Comparison of ENCODE assay signal across 9 cellular contexts in genomic region chrX:49919617-49920016, GRCh38. TPM values are rescaled to one million over a fixed set of nuclear protein-coding genes. Genes with fewer than 3 reads are reported as not detected.
DNase-seq lines count a peak whose midpoint lies in the region; ATAC-seq, FAIRE-seq and TF ChIP-seq lines count a peak whose summit lies in the region.
"Had no signal": no experiment of that assay in that cellular context is flagged by ENCODE, and none has a peak within 500 bp of the region (broad histone marks: within the 10 kb centered on the region; RNA-seq: fewer than 3 reads in every experiment).

No MANE protein-coding gene starts in this region.

- no peak overlapping the region for H3K4me3 Mint-ChIP-seq in MCF 10A (ENCODE audit: unreplicated experiment)
- H3K4me3 Mint-ChIP-seq in type B pancreatic cell, result no peak overlapping the region
- H3K4me3 Mint-ChIP-seq: stimulated activated effector memory CD8-positive, alpha-beta T cell treated with anti-CD3 and anti-CD28 coated beads, Interleukin-12 subunit alpha, Interleukin-12 subunit beta, amount 100 ng/mL, for 72 hours had no signal

- peak; percentile 81 for TF ChIP-seq CTCF in 22Rv1 (IDR thresholded peaks at IDR 0.05)
- peak; percentile 85 for TF ChIP-seq CTCF in MCF 10A (IDR thresholded peaks at IDR 0.05; ENCODE audit: unreplicated experiment)
- peak; percentile 64 for TF ChIP-seq CTCF in HepG2 (CRISPR knock-in tag; IDR thresholded peaks at IDR 0.05)
- peak; percentile 84 for TF ChIP-seq CTCF in type B pancreatic cell (conservative IDR thresholded peaks at IDR 0.05)

- H3K9ac ChIP-seq in NT2/D1 (ENCODE audit: insufficient read length, low read depth) (no peak overlapping the region), HepG2 (ENCODE audit: insufficient read depth, low read depth, low read length) (no peak overlapping the region)

- in situ Hi-C loops in HepG2 (cut with HindIII; ENCODE audit: extremely low pct_ligation_motif_present, low pct_unique_long_range_greater_than_20kb), result loop anchor here (5.0 to 25.0 kb wide), 3 partner anchors 157 to 668 kb away; no protein-coding TSS in a partner anchor

- H3K36me3 ChIP-seq in NT2/D1 (ENCODE audit: insufficient read depth, insufficient read length, low read length), result no peaks in the 10 kb centered on the region
- no peaks in the 10 kb centered on the region for H3K36me3 ChIP-seq in HepG2 (replicated peaks in 1 of 2; ENCODE audit: control insufficient read depth in 1 of 2, insufficient read depth in 2 of 2, low read length in 2 of 2)

- peak; percentile 35 for DNase-seq in ELR (ENCODE audit: low read depth)
- DNase-seq in NT2/D1 (ENCODE audit: low read depth, low spot score), result peak; percentile 13
- DNase-seq in MCF 10A (ENCODE audit: unreplicated experiment), result peak; percentile 44
- peak; percentile 9 for DNase-seq in HepG2 (ENCODE audit: low spot score)
- DNase-seq in type B pancreatic cell (ENCODE audit: extremely low spot score, unreplicated experiment), result no peak
- no peak for DNase-seq in islet precursor cell

- intact Hi-C loops in MCF 10A (cut with micrococcal nuclease), result loop anchor here (1.0 to 10.0 kb wide), 3 partner anchors 37 to 775 kb away; no protein-coding TSS in a partner anchor
- intact Hi-C loops in HepG2 (cut with micrococcal nuclease; ENCODE audit: unreplicated experiment), result loop anchor here (5.0 kb wide), 2 partner anchors 148 to 283 kb away; partner anchors contain the start of genes AKAP4 and CCNB3

- WGBS in HepG2 (ENCODE audit: low lambda C conversion rate), result 22% methylated on average over 8 of the region's 8 CpGs

- no peaks in the 10 kb centered on the region for H3K9me3 ChIP-seq in NT2/D1 (ENCODE audit: insufficient read depth, low read length)
- H3K9me3 ChIP-seq in HepG2 (ENCODE audit: low read length), result no peaks in the 10 kb centered on the region

- H3K27ac ChIP-seq in 22Rv1 (no peak overlapping the region), HepG2 (ENCODE audit: extremely low read length, insufficient read depth, low read length) (no peak overlapping the region)

- POLR2A ChIA-PET in MCF 10A (lab: Yijun Ruan, JAX) (no interaction called here), HepG2 (lab: Yijun Ruan, JAX) (no interaction called here)

- H3K4me1 ChIP-seq in NT2/D1 (ENCODE audit: insufficient read depth, insufficient read length) (no peaks in the 10 kb centered on the region), HepG2 (ENCODE audit: insufficient read depth, low read length) (peaks cover 37% of the 10 kb centered on the region)

- H3K4me2 ChIP-seq in HepG2 (ENCODE audit: low read depth, low read length), result peak overlapping the region; percentile 45

- ATAC-seq in HepG2 (no peak), GM21515 (IDR thresholded peaks at IDR 0.05; ENCODE audit: unreplicated experiment) (no peak)
- ATAC-seq: stimulated activated effector memory CD8-positive, alpha-beta T cell treated with anti-CD3 and anti-CD28 coated beads, Interleukin-12 subunit alpha, Interleukin-12 subunit beta, amount 100 ng/mL, for 72 hours had no signal

- H2AFZ ChIP-seq in HepG2 (ENCODE audit: low read length), result no peak overlapping the region

- no peak for TF ChIP-seq POLR2A in HepG2 (IDR thresholded peaks at IDR 0.05; ENCODE audit: insufficient read depth in 1 of 2, low read depth in 2 of 2, low read length in 2 of 2)

- no peak overlapping the region for H3K27ac Mint-ChIP-seq in MCF 10A (ENCODE audit: low read depth, unreplicated experiment)
- no peak overlapping the region for H3K27ac Mint-ChIP-seq in type B pancreatic cell
- H3K27ac Mint-ChIP-seq: stimulated activated effector memory CD8-positive, alpha-beta T cell treated with anti-CD3 and anti-CD28 coated beads, Interleukin-12 subunit alpha, Interleukin-12 subunit beta, amount 100 ng/mL, for 72 hours had no signal

- CTCF ChIA-PET in MCF 10A (lab: Yijun Ruan, JAX), result interaction anchor here (0.6 to 4.9 kb wide), 23 partner anchors 9 to 734 kb away, joined by 3 to 38 read pairs (median 4); partner anchors contain the start of gene USP27X
- CTCF ChIA-PET in HepG2 (lab: Yijun Ruan, JAX; ENCODE audit: low intra/inter-chr PET ratio, low total read pairs), result interaction anchor here (1.4 kb wide), 1 partner anchor 79 kb away, joined by 7 read pairs; no protein-coding TSS in a partner anchor

- H3K36me3 Mint-ChIP-seq in MCF 10A (ENCODE audit: insufficient read depth, unreplicated experiment) (no peaks in the 10 kb centered on the region), type B pancreatic cell (no peaks in the 10 kb centered on the region)
- H3K36me3 Mint-ChIP-seq: stimulated activated effector memory CD8-positive, alpha-beta T cell treated with anti-CD3 and anti-CD28 coated beads, Interleukin-12 subunit alpha, Interleukin-12 subunit beta, amount 100 ng/mL, for 72 hours had no signal

- TF ChIP-seq RAD21 in HepG2 (CRISPR knock-in tag; IDR thresholded peaks at IDR 0.05), result peak; percentile 27; the same call in 1 of the 2 replicates

- peak; percentile 48 for FAIRE-seq in HepG2 (lab: Jason Lieb, UNC)

- no peak for TF ChIP-seq EP300 in HepG2 (IDR thresholded peaks at IDR 0.05; ENCODE audit: low read depth in 2 of 2, low read length in 2 of 2)
- TF ChIP-seq EP300 in HepG2 (CRISPR knock-in tag; IDR thresholded peaks at IDR 0.05; ENCODE audit: borderline replicate concordance), result no peak

- H3K4me3 ChIP-seq in NT2/D1 (ENCODE audit: insufficient read length, low read depth), result no peak overlapping the region
- H3K4me3 ChIP-seq in HepG2 (replicated peaks in 1 of 3; ENCODE audit: insufficient read depth in 1 of 3, low read depth in 2 of 3, low read length in 3 of 3), result no peak overlapping the region

- peaks cover 5% of the 10 kb centered on the region for H3K27me3 Mint-ChIP-seq in MCF 10A (ENCODE audit: insufficient read depth, unreplicated experiment)
- no peaks in the 10 kb centered on the region for H3K27me3 Mint-ChIP-seq in type B pancreatic cell

- no peaks in the 10 kb centered on the region for H3K79me2 ChIP-seq in HepG2 (ENCODE audit: insufficient read depth, low read length)

- H3K9me3 Mint-ChIP-seq in MCF 10A (ENCODE audit: unreplicated experiment) (no peaks in the 10 kb centered on the region), type B pancreatic cell (no peaks in the 10 kb centered on the region)
- H3K9me3 Mint-ChIP-seq: stimulated activated effector memory CD8-positive, alpha-beta T cell treated with anti-CD3 and anti-CD28 coated beads, Interleukin-12 subunit alpha, Interleukin-12 subunit beta, amount 100 ng/mL, for 72 hours had no signal

- H3K27me3 ChIP-seq in NT2/D1 (ENCODE audit: insufficient read depth, insufficient read length) (peaks cover 3% of the 10 kb centered on the region), HepG2 (ENCODE audit: control insufficient read depth in 1 of 2, insufficient read depth in 2 of 2, low read length in 2 of 2) (no peaks in the 10 kb centered on the region)

- no TSS peak for BruUV-seq in MCF 10A (replicated peaks; lab: Mats Ljungman, UMichigan)
- BruUV-seq in HepG2 (replicated peaks; lab: Mats Ljungman, UMichigan), result no TSS peak

- no peaks in the 10 kb centered on the region for H3K4me1 Mint-ChIP-seq in MCF 10A (ENCODE audit: insufficient read depth, unreplicated experiment)
- H3K4me1 Mint-ChIP-seq in type B pancreatic cell (ENCODE audit: unreplicated experiment), result no peaks in the 10 kb centered on the region
- H3K4me1 Mint-ChIP-seq: stimulated activated effector memory CD8-positive, alpha-beta T cell treated with anti-CD3 and anti-CD28 coated beads, Interleukin-12 subunit alpha, Interleukin-12 subunit beta, amount 100 ng/mL, for 72 hours had no signal

- no peaks in the 10 kb centered on the region for H4K20me1 ChIP-seq in HepG2 (ENCODE audit: insufficient read depth, low read length)

RNA-seq across cellular contexts. Expression of gene CLCN5, which starts 2.8 kb away (rescaled TPM):
- total RNA-seq in MCF 10A (2022), result 4.9 and 6.7 TPM in 2 replicates
- 21.4 and 27.3 TPM in 2 replicates for total RNA-seq in HepG2 (2016; rRNA removed; fragmentation: Illumina TruSeq; extraction: Trizol)
- total RNA-seq in HepG2 (2016; cell fraction: cytosol; rRNA removed; fragmentation: Illumina TruSeq; extraction: Trizol; ENCODE audit: low read depth), result 1.1 and 1.6 TPM in 2 replicates
- 20.6 and 23.2 TPM in 2 replicates for total RNA-seq in HepG2 (2016; cell fraction: insoluble cytoplasmic fraction; rRNA removed; fragmentation: Illumina TruSeq; extraction: Trizol)
- total RNA-seq in HepG2 (2016; cell fraction: membrane; rRNA removed; fragmentation: Illumina TruSeq; extraction: Trizol), result 5.2 and 5.6 TPM in 2 replicates
- 35.7 and 36.1 TPM in 2 replicates for total RNA-seq in HepG2 (2016; cell fraction: nucleus; rRNA removed; fragmentation: Illumina TruSeq; extraction: Trizol)
- polyA plus RNA-seq in HepG2 (2011; rRNA removed), result 6.6 and 7.8 TPM in 2 replicates
- 5.4 and 7.7 TPM in 2 replicates for polyA plus RNA-seq in HepG2 (2011; cell fraction: cytosol; rRNA removed)
- 4.9 and 5.4 TPM in 2 replicates for polyA plus RNA-seq in HepG2 (2011; cell fraction: nucleus; rRNA removed)
- 6.8 and 10.6 TPM in 2 replicates for polyA plus RNA-seq in HepG2 (2012)
- 0.44 and 0.86 TPM in 2 replicates for polyA plus RNA-seq in HepG2 (2016; cell fraction: cytosol; fragmentation: Illumina TruSeq; extraction: Trizol; ENCODE audit: low read depth)
- polyA plus RNA-seq in HepG2 (2016; cell fraction: insoluble cytoplasmic fraction; fragmentation: Illumina TruSeq; extraction: Trizol; ENCODE audit: low read depth), result 6.9 TPM in 2 replicates
- 0.86 and 1.1 TPM in 2 replicates for polyA plus RNA-seq in HepG2 (2016; cell fraction: membrane; fragmentation: Illumina TruSeq; extraction: Trizol; ENCODE audit: low read depth)
- polyA plus RNA-seq in HepG2 (2016; cell fraction: nucleus; fragmentation: Illumina TruSeq; extraction: Trizol; ENCODE audit: insufficient read depth, low read depth), result 17.4 and 20.1 TPM in 2 replicates
- polyA minus RNA-seq in HepG2 (2011; rRNA and poly(A)+ RNA removed; ENCODE audit: low replicate concordance), result 15.8 and 46.6 TPM in 2 replicates
- polyA minus RNA-seq in HepG2 (2011; cell fraction: cytosol; rRNA and poly(A)+ RNA removed), result 24.0 and 27.5 TPM in 2 replicates
- 15.6 and 23.0 TPM in 2 replicates for polyA minus RNA-seq in HepG2 (2011; cell fraction: nucleus; rRNA and poly(A)+ RNA removed)
- total RNA-seq in type B pancreatic cell (ENCODE audit: low replicate concordance), result 21.8 and 36.4 TPM in 2 replicates

RNA-seq across cellular contexts. Expression of gene USP27X, which starts 40.3 kb away (rescaled TPM):
- total RNA-seq in MCF 10A (2022), result 0.93 and 1.1 TPM in 2 replicates
- 7.2 and 7.5 TPM in 2 replicates for total RNA-seq in HepG2 (2016; rRNA removed; fragmentation: Illumina TruSeq; extraction: Trizol)
- total RNA-seq in HepG2 (2016; cell fraction: cytosol; rRNA removed; fragmentation: Illumina TruSeq; extraction: Trizol; ENCODE audit: low read depth), result 0.81 and 1.5 TPM in 2 replicates
- total RNA-seq in HepG2 (2016; cell fraction: insoluble cytoplasmic fraction; rRNA removed; fragmentation: Illumina TruSeq; extraction: Trizol), result 7.1 and 8.1 TPM in 2 replicates
- 3.4 and 4.1 TPM in 2 replicates for total RNA-seq in HepG2 (2016; cell fraction: membrane; rRNA removed; fragmentation: Illumina TruSeq; extraction: Trizol)
- total RNA-seq in HepG2 (2016; cell fraction: nucleus; rRNA removed; fragmentation: Illumina TruSeq; extraction: Trizol), result 4.4 and 4.6 TPM in 2 replicates
- 9.7 and 12.5 TPM in 2 replicates for polyA plus RNA-seq in HepG2 (2011; rRNA removed)
- polyA plus RNA-seq in HepG2 (2011; cell fraction: cytosol; rRNA removed), result 7.9 and 13.0 TPM in 2 replicates
- 4.0 and 5.1 TPM in 2 replicates for polyA plus RNA-seq in HepG2 (2011; cell fraction: nucleus; rRNA removed)
- 12.7 and 16.0 TPM in 2 replicates for polyA plus RNA-seq in HepG2 (2012)
- polyA plus RNA-seq in HepG2 (2016; cell fraction: cytosol; fragmentation: Illumina TruSeq; extraction: Trizol; ENCODE audit: low read depth), result 0.68 and 0.98 TPM in 2 replicates
- 9.4 and 10.4 TPM in 2 replicates for polyA plus RNA-seq in HepG2 (2016; cell fraction: insoluble cytoplasmic fraction; fragmentation: Illumina TruSeq; extraction: Trizol; ENCODE audit: low read depth)
- 2.1 and 2.3 TPM in 2 replicates for polyA plus RNA-seq in HepG2 (2016; cell fraction: membrane; fragmentation: Illumina TruSeq; extraction: Trizol; ENCODE audit: low read depth)
- 5.3 TPM in 2 replicates for polyA plus RNA-seq in HepG2 (2016; cell fraction: nucleus; fragmentation: Illumina TruSeq; extraction: Trizol; ENCODE audit: insufficient read depth, low read depth)
- polyA minus RNA-seq in HepG2 (2011; rRNA and poly(A)+ RNA removed; ENCODE audit: low replicate concordance), result 0.63 and 22.8 TPM in 2 replicates
- 8.8 and 9.9 TPM in 2 replicates for polyA minus RNA-seq in HepG2 (2011; cell fraction: cytosol; rRNA and poly(A)+ RNA removed)
- 10.0 and 11.4 TPM in 2 replicates for polyA minus RNA-seq in HepG2 (2011; cell fraction: nucleus; rRNA and poly(A)+ RNA removed)
- total RNA-seq in type B pancreatic cell (ENCODE audit: low replicate concordance), result 6.3 and 7.8 TPM in 2 replicates

Comparison
In these comparisons a context has a peak if more than half of its experiments do, and no peak if none do; other contexts are left out.
1. DNase-seq: peak in ELR (single experiment), NT2/D1 (single experiment), MCF 10A (single experiment) and HepG2 (single experiment); none in type B pancreatic cell (single experiment) and islet precursor cell (single experiment).
2. Peak in every context shown above with its lines, with median percentiles within 50 percentile points of each other: CTCF ChIP-seq.